Comparison of ENCODE assay signal across 24 cellular contexts in the genomic region with DNA sequence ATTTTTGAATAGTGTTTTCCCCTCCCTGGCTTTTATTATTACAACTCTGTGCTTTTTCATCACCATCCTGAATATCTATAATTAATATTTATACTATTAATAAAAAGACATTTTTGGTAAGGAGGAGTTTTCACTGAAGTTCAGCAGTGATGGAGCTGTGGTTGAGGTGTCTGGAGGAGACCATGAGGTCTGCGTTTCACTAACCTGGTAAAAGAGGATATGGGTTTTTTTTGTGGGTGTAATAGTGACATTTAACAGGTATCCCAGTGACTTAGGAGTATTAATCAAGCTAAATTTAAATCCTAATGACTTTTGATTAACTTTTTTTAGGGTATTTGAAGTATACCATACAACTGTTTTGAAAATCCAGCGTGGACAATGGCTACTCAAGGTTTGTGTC. TPM values are rescaled to one million over a fixed set of nuclear protein-coding genes. Genes with fewer than 3 reads are reported as not detected.
DNase-seq lines count a peak whose midpoint lies in the region; ATAC-seq, FAIRE-seq and TF ChIP-seq lines count a peak whose summit lies in the region.
"Had no signal": no experiment of that assay in that cellular context is flagged by ENCODE, and none has a peak within 500 bp of the region (broad histone marks: within the 10 kb centered on the region; RNA-seq: fewer than 3 reads in every experiment).

No MANE protein-coding gene starts in this region.

- no peak for ATAC-seq in heart left ventricle
- ATAC-seq in Right ventricle myocardium superior (ENCODE audit: poor library complexity), result no peak
- no peak for ATAC-seq in gastroesophageal sphincter
- ATAC-seq in stimulated activated naive B cell treated with anti-CD40 and anti-IgM and Interleukin-4, amounts not matched to agents 10 μg/mL and 1 μg/mL and 100 μg/mL, for 72 hours (replicated peaks), result peak; percentile 78 to 81
- no peak for ATAC-seq in HepG2
- ATAC-seq: activated T-cell treated with anti-CD3 and anti-CD28 coated beads, Interleukin-2, amount 50 U/mL, for 4 hours had no signal

- TF ChIP-seq POLR2A in heart left ventricle (IDR thresholded peaks at IDR 0.05) (no peak), gastroesophageal sphincter (IDR thresholded peaks at IDR 0.05) (no peak), HepG2 (IDR thresholded peaks at IDR 0.05; ENCODE audit: insufficient read depth in 1 of 2, low read depth in 2 of 2, low read length in 2 of 2) (no peak)

- H3K4me3 Mint-ChIP-seq in stimulated activated naive B cell treated with anti-CD40 and anti-IgM and Interleukin-4, amounts not matched to agents 10 μg/mL and 1 μg/mL and 100 μg/mL, for 72 hours, result no peak overlapping the region
- H3K4me3 Mint-ChIP-seq: activated T-cell treated with anti-CD3 and anti-CD28 coated beads, Interleukin-2, amount 50 U/mL, for 4 hours; type B pancreatic cell had no signal

- no peak overlapping the region for H2AFZ ChIP-seq in HepG2 (ENCODE audit: low read length)

- DNase-seq in heart left ventricle, result no peak
- DNase-seq in Right ventricle myocardium superior, result no peak
- DNase-seq in adipocyte (ENCODE audit: low read depth), result no peak
- DNase-seq in stimulated activated naive B cell treated with anti-CD40 and anti-IgM and Interleukin-4, amounts not matched to agents 10 μg/mL and 1 μg/mL and 100 μg/mL, for 72 hours, result no peak
- no peak for DNase-seq in H4 (ENCODE audit: low spot score)
- DNase-seq in HepG2 (ENCODE audit: low spot score), result no peak
- DNase-seq in 8988T, result no peak
- DNase-seq: activated CD4-positive, alpha-beta T cell treated with anti-CD3 and anti-CD28 coated beads for 48 hours; activated naive CD4-positive, alpha-beta T cell; activated T-cell treated with anti-CD3 and anti-CD28 coated beads, Interleukin-2, amount 50 U/mL, for 4 hours; aorta; COR-L47; GDM1; H7; KBM-7; NCI-H1105; NCI-H187 treated with DMSO at 0.1 percent for 48 hours; NCI-H524 treated with DMSO at 0.1 percent for 48 hours had no signal

- peaks cover 29 to 41% of the 10 kb centered on the region in 2 donors for H3K36me3 Mint-ChIP-seq in stimulated activated naive B cell treated with anti-CD40 and anti-IgM and Interleukin-4, amounts not matched to agents 10 μg/mL and 1 μg/mL and 100 μg/mL, for 72 hours

- no peak overlapping the region for H3K4me3 ChIP-seq in heart left ventricle
- peak overlapping the region; percentile 48 for H3K4me3 ChIP-seq in adipocyte (ENCODE audit: low read length)
- H3K4me3 ChIP-seq in gastroesophageal sphincter, result no peak overlapping the region
- H3K4me3 ChIP-seq in HepG2 (replicated peaks in 1 of 3; ENCODE audit: insufficient read depth in 1 of 3, low read depth in 2 of 3, low read length in 3 of 3), result no peak overlapping the region
- H3K4me3 ChIP-seq: BLaER1, prostate gland had no signal

- no peaks in the 10 kb centered on the region for H3K9me3 Mint-ChIP-seq in stimulated activated naive B cell treated with anti-CD40 and anti-IgM and Interleukin-4, amounts not matched to agents 10 μg/mL and 1 μg/mL and 100 μg/mL, for 72 hours
- H3K9me3 Mint-ChIP-seq: activated T-cell treated with anti-CD3 and anti-CD28 coated beads, Interleukin-2, amount 50 U/mL, for 4 hours; type B pancreatic cell had no signal

- no peaks in the 10 kb centered on the region for H3K9me3 ChIP-seq in heart left ventricle
- H3K9me3 ChIP-seq in adipocyte (ENCODE audit: control insufficient read depth, low read length), result no peaks in the 10 kb centered on the region
- H3K9me3 ChIP-seq in gastroesophageal sphincter, result no peaks in the 10 kb centered on the region
- H3K9me3 ChIP-seq in HepG2 (ENCODE audit: low read length), result no peaks in the 10 kb centered on the region
- H3K9me3 ChIP-seq: BLaER1, prostate gland had no signal

- peaks cover 0 to 52% (median 44%) of the 10 kb centered on the region in 9 donors for H3K36me3 ChIP-seq in heart left ventricle
- peaks cover 43% of the 10 kb centered on the region for H3K36me3 ChIP-seq in adipocyte (ENCODE audit: control insufficient read depth, insufficient read depth, low read length, severe bottlenecking)
- peaks cover 13 to 43% of the 10 kb centered on the region in 2 donors for H3K36me3 ChIP-seq in gastroesophageal sphincter
- peaks cover 20 to 51% of the 10 kb centered on the region in 2 experiments for H3K36me3 ChIP-seq in HepG2 (replicated peaks in 1 of 2; ENCODE audit: control insufficient read depth in 1 of 2, insufficient read depth in 2 of 2, low read length in 2 of 2)

- H3K4me1 ChIP-seq in heart left ventricle (peaks cover 4 to 67% (median 58%) of the 10 kb centered on the region in 12 donors), adipocyte (ENCODE audit: control insufficient read depth, insufficient read depth, low read length) (peaks cover 45% of the 10 kb centered on the region), gastroesophageal sphincter (peaks cover 16 to 69% (median 32%) of the 10 kb centered on the region in 3 donors), HepG2 (ENCODE audit: insufficient read depth, low read length) (peaks cover 35% of the 10 kb centered on the region)
- H3K4me1 ChIP-seq: BLaER1, prostate gland had no signal

- TF ChIP-seq EP300 in gastroesophageal sphincter (IDR thresholded peaks at IDR 0.05) (no peak), HepG2 (IDR thresholded peaks at IDR 0.05; ENCODE audit: low read depth in 2 of 2, low read length in 2 of 2) (no peak), HepG2 (CRISPR knock-in tag; IDR thresholded peaks at IDR 0.05; ENCODE audit: borderline replicate concordance) (no peak)

- in situ Hi-C loops in HepG2 (cut with HindIII; ENCODE audit: extremely low pct_ligation_motif_present, low pct_unique_long_range_greater_than_20kb), result loop anchor here (25.0 kb wide), 1 partner anchor 636 kb away; no protein-coding TSS in a partner anchor

- no peaks in the 10 kb centered on the region for H3K27me3 Mint-ChIP-seq in stimulated activated naive B cell treated with anti-CD40 and anti-IgM and Interleukin-4, amounts not matched to agents 10 μg/mL and 1 μg/mL and 100 μg/mL, for 72 hours
- H3K27me3 Mint-ChIP-seq: type B pancreatic cell had no signal

- H3K79me2 ChIP-seq in HepG2 (ENCODE audit: insufficient read depth, low read length), result peaks cover 96% of the 10 kb centered on the region

- peaks cover 26 to 58% of the 10 kb centered on the region in 2 donors for H3K4me1 Mint-ChIP-seq in stimulated activated naive B cell treated with anti-CD40 and anti-IgM and Interleukin-4, amounts not matched to agents 10 μg/mL and 1 μg/mL and 100 μg/mL, for 72 hours

- WGBS in heart left ventricle, 4 donors, result 67 to 74% (median 72%) methylated on average over 2 of the region's 2 CpGs
- WGBS in gastroesophageal sphincter (ENCODE audit: low coverage in 1 of 2), 2 donors, result 64 to 65% methylated on average over 2 of the region's 2 CpGs
- 94% methylated on average over 2 of the region's 2 CpGs for WGBS in HepG2 (ENCODE audit: low lambda C conversion rate)

- H3K27ac Mint-ChIP-seq in stimulated activated naive B cell treated with anti-CD40 and anti-IgM and Interleukin-4, amounts not matched to agents 10 μg/mL and 1 μg/mL and 100 μg/mL, for 72 hours, result no peak overlapping the region
- H3K27ac Mint-ChIP-seq: type B pancreatic cell had no signal

- no TSS peak for BruUV-seq in HepG2 (replicated peaks; lab: Mats Ljungman, UMichigan)

- H3K9ac ChIP-seq in adipocyte (ENCODE audit: low read length) (peak overlapping the region; percentile 56), HepG2 (ENCODE audit: insufficient read depth, low read depth, low read length) (no peak overlapping the region)
- H3K9ac ChIP-seq: BLaER1 had no signal

- no peak overlapping the region for H3K4me2 ChIP-seq in HepG2 (ENCODE audit: low read depth, low read length)
- H3K4me2 ChIP-seq: BLaER1 had no signal

- CTCF ChIA-PET in HepG2 (lab: Yijun Ruan, JAX; ENCODE audit: low intra/inter-chr PET ratio, low total read pairs), result no interaction called here

- no peak for FAIRE-seq in HepG2 (lab: Jason Lieb, UNC)
- FAIRE-seq: GM19239, HTR-8/SVneo had no signal

- intact Hi-C loops in heart left ventricle (cut with DNase I) (no loop called here), Right ventricle myocardium superior (cut with DNase I) (no loop called here), HepG2 (cut with micrococcal nuclease; ENCODE audit: unreplicated experiment) (no loop called here)

- TF ChIP-seq CTCF in heart left ventricle (IDR thresholded peaks at IDR 0.05), result no peak
- TF ChIP-seq CTCF in gastroesophageal sphincter (IDR thresholded peaks at IDR 0.05), result no peak
- no peak for TF ChIP-seq CTCF in HepG2 (CRISPR knock-in tag; IDR thresholded peaks at IDR 0.05)

- no peak for TF ChIP-seq RAD21 in HepG2 (CRISPR knock-in tag; IDR thresholded peaks at IDR 0.05)

- peaks cover 74% of the 10 kb centered on the region for H4K20me1 ChIP-seq in HepG2 (ENCODE audit: insufficient read depth, low read length)

- POLR2A ChIA-PET in HepG2 (lab: Yijun Ruan, JAX), result no interaction called here

- H3K27ac ChIP-seq in heart left ventricle, result peak overlapping the region in 7 of 12 donors; percentile 17 to 57 (median 44)
- peak overlapping the region in 3 of 4 donors; percentile 26 to 51 (median 27) for H3K27ac ChIP-seq in gastroesophageal sphincter
- no peak overlapping the region for H3K27ac ChIP-seq in HepG2 (ENCODE audit: extremely low read length, insufficient read depth, low read length)
- H3K27ac ChIP-seq: BLaER1, prostate gland had no signal

- H3K27me3 ChIP-seq in heart left ventricle, result no peaks in the 10 kb centered on the region
- H3K27me3 ChIP-seq in adipocyte (replicated peaks; ENCODE audit: control insufficient read depth, insufficient read depth, low read length), result no peaks in the 10 kb centered on the region
- no peaks in the 10 kb centered on the region for H3K27me3 ChIP-seq in gastroesophageal sphincter
- H3K27me3 ChIP-seq in HepG2 (ENCODE audit: control insufficient read depth in 1 of 2, insufficient read depth in 2 of 2, low read length in 2 of 2), result no peaks in the 10 kb centered on the region
- H3K27me3 ChIP-seq: BLaER1 had no signal

RNA-seq across cellular contexts. Expression of gene CTNNB1, which starts 24.4 kb away (rescaled TPM):
- total RNA-seq in heart left ventricle (100 to 1,000 TPM; 145 to 301 (median 208) TPM), Right ventricle myocardium superior (152 TPM), gastroesophageal sphincter (100 to 1,000 TPM; 338 to 449 (median 412) TPM), HepG2 (2016; rRNA removed; fragmentation: Illumina TruSeq; extraction: Trizol) (489 and 700 TPM in 2 replicates)
- polyA plus RNA-seq in heart left ventricle (100 to 1,000 TPM in 1 of 2 donors, 10 to 100 TPM in 1; 25.6 to 216 TPM), HepG2 (2011; rRNA removed) (398 and 417 TPM in 2 replicates)
- total RNA-seq in H4 (2014; rRNA removed; shearing (Covaris generic)), result 262 and 315 TPM in 2 replicates
- total RNA-seq in HepG2 (2016; cell fraction: cytosol; rRNA removed; fragmentation: Illumina TruSeq; extraction: Trizol; ENCODE audit: low read depth), result 50.2 and 54.9 TPM in 2 replicates
- total RNA-seq in HepG2 (2016; cell fraction: insoluble cytoplasmic fraction; rRNA removed; fragmentation: Illumina TruSeq; extraction: Trizol), result 488 and 720 TPM in 2 replicates
- total RNA-seq in HepG2 (2016; cell fraction: membrane; rRNA removed; fragmentation: Illumina TruSeq; extraction: Trizol), result 94.6 and 98.6 TPM in 2 replicates
- 268 and 292 TPM in 2 replicates for total RNA-seq in HepG2 (2016; cell fraction: nucleus; rRNA removed; fragmentation: Illumina TruSeq; extraction: Trizol)
- polyA plus RNA-seq in HepG2 (2011; cell fraction: cytosol; rRNA removed), result 460 and 473 TPM in 2 replicates
- polyA plus RNA-seq in HepG2 (2011; cell fraction: nucleus; rRNA removed), result 417 and 480 TPM in 2 replicates
- 229 and 276 TPM in 2 replicates for polyA plus RNA-seq in HepG2 (2012)
- polyA plus RNA-seq in HepG2 (2016; cell fraction: cytosol; fragmentation: Illumina TruSeq; extraction: Trizol; ENCODE audit: low read depth), result 7.0 and 9.4 TPM in 2 replicates
- polyA plus RNA-seq in HepG2 (2016; cell fraction: insoluble cytoplasmic fraction; fragmentation: Illumina TruSeq; extraction: Trizol; ENCODE audit: low read depth), result 347 and 367 TPM in 2 replicates
- polyA plus RNA-seq in HepG2 (2016; cell fraction: membrane; fragmentation: Illumina TruSeq; extraction: Trizol; ENCODE audit: low read depth), result 21.8 and 23.3 TPM in 2 replicates
- 235 and 254 TPM in 2 replicates for polyA plus RNA-seq in HepG2 (2016; cell fraction: nucleus; fragmentation: Illumina TruSeq; extraction: Trizol; ENCODE audit: insufficient read depth, low read depth)
- polyA minus RNA-seq in HepG2 (2011; rRNA and poly(A)+ RNA removed; ENCODE audit: low replicate concordance), result 1,533 and 3,275 TPM in 2 replicates
- 616 and 632 TPM in 2 replicates for polyA minus RNA-seq in HepG2 (2011; cell fraction: cytosol; rRNA and poly(A)+ RNA removed)
- 538 and 639 TPM in 2 replicates for polyA minus RNA-seq in HepG2 (2011; cell fraction: nucleus; rRNA and poly(A)+ RNA removed)

Comparison
In these comparisons a context has a peak if more than half of its experiments do, and no peak if none do; other contexts are left out.
1. ATAC-seq: peak in stimulated activated naive B cell treated with anti-CD40 and anti-IgM and Interleukin-4, amounts not matched to agents 10 μg/mL and 1 μg/mL and 100 μg/mL, for 72 hours (2 of 2); none in heart left ventricle (0 of 4), Right ventricle myocardium superior (single experiment), gastroesophageal sphincter (single experiment) and HepG2 (single experiment).